1 cellular context compared by ENCODE assay signal in genomic region chr1:248873993-248874671, GRCh38.
TF ChIP-seq lines count a peak whose summit lies in the region.

No MANE protein-coding gene starts in this region.

TF ChIP-seq in HepG2, 621 proteins besides CTCF, POLR2A, EP300 and RAD21 (continued from another document and continues in another):
- peak; percentile 76; the same call in 1 of the 2 replicates for TF ChIP-seq ARID3A (IDR thresholded peaks at IDR 0.05; ENCODE audit: low read depth, low read length)
- TF ChIP-seq DNMT3B (CRISPR knock-in tag; conservative IDR thresholded peaks at IDR 0.05), result peak; percentile 69; the same call in 1 of the 2 replicates
- TF ChIP-seq, protein P1, sequence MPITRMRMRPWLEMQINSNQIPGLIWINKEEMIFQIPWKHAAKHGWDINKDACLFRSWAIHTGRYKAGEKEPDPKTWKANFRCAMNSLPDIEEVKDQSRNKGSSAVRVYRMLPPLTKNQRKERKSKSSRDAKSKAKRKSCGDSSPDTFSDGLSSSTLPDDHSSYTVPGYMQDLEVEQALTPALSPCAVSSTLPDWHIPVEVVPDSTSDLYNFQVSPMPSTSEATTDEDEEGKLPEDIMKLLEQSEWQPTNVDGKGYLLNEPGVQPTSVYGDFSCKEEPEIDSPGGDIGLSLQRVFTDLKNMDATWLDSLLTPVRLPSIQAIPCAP (CRISPR knock-in tag; IDR thresholded peaks at IDR 0.05; ENCODE audit: low read depth), result 0 out of 2 replicates have a peak, but pooled peaks have one; percentile 10
- TF ChIP-seq MXD1 (CRISPR knock-in tag; IDR thresholded peaks at IDR 0.05), result 0 out of 2 replicates have a peak, but pooled peaks have one; percentile 18
- TF ChIP-seq, protein P2, sequence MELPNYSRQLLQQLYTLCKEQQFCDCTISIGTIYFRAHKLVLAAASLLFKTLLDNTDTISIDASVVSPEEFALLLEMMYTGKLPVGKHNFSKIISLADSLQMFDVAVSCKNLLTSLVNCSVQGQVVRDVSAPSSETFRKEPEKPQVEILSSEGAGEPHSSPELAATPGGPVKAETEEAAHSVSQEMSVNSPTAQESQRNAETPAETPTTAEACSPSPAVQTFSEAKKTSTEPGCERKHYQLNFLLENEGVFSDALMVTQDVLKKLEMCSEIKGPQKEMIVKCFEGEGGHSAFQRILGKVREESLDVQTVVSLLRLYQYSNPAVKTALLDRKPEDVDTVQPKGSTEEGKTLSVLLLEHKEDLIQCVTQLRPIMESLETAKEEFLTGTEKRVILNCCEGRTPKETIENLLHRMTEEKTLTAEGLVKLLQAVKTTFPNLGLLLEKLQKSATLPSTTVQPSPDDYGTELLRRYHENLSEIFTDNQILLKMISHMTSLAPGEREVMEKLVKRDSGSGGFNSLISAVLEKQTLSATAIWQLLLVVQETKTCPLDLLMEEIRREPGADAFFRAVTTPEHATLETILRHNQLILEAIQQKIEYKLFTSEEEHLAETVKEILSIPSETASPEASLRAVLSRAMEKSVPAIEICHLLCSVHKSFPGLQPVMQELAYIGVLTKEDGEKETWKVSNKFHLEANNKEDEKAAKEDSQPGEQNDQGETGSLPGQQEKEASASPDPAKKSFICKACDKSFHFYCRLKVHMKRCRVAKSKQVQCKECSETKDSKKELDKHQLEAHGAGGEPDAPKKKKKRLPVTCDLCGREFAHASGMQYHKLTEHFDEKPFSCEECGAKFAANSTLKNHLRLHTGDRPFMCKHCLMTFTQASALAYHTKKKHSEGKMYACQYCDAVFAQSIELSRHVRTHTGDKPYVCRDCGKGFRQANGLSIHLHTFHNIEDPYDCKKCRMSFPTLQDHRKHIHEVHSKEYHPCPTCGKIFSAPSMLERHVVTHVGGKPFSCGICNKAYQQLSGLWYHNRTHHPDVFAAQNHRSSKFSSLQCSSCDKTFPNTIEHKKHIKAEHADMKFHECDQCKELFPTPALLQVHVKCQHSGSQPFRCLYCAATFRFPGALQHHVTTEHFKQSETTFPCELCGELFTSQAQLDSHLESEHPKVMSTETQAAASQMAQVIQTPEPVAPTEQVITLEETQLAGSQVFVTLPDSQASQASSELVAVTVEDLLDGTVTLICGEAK (IDR thresholded peaks at IDR 0.05), result no peak
- TF ChIP-seq, protein P2 (CRISPR knock-in tag; IDR thresholded peaks at IDR 0.05), result no peak; the same call in 1 of the 2 replicates
- TF ChIP-seq, protein P3, sequence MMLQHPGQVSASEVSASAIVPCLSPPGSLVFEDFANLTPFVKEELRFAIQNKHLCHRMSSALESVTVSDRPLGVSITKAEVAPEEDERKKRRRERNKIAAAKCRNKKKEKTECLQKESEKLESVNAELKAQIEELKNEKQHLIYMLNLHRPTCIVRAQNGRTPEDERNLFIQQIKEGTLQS (CRISPR knock-in tag; IDR thresholded peaks at IDR 0.05), result 0 out of 2 replicates have a peak, but pooled peaks have one; percentile 44
- TF ChIP-seq TAF1 (CRISPR knock-in tag; IDR thresholded peaks at IDR 0.05), result no peak
- no peak for TF ChIP-seq STAT5B (CRISPR knock-in tag; IDR thresholded peaks at IDR 0.05)
- TF ChIP-seq NFKB2 (CRISPR knock-in tag; IDR thresholded peaks at IDR 0.05; ENCODE audit: borderline replicate concordance), result no peak
- no peak; the same call in 1 of the 2 replicates for TF ChIP-seq GABPB1 (CRISPR knock-in tag; IDR thresholded peaks at IDR 0.05)
- 0 out of 2 replicates have a peak, but pooled peaks have one; percentile 15 for TF ChIP-seq SRY (CRISPR knock-in tag; IDR thresholded peaks at IDR 0.05)
- 0 out of 2 replicates have a peak, but pooled peaks have one; percentile 21 for TF ChIP-seq NFKBIZ (CRISPR knock-in tag; IDR thresholded peaks at IDR 0.05)
- TF ChIP-seq ZNF124 (CRISPR knock-in tag; IDR thresholded peaks at IDR 0.05), result peak; percentile 56; the same call in 1 of the 2 replicates
- no peak; a peak in 1 of 4 replicates for TF ChIP-seq KLF16 (CRISPR knock-in tag; IDR thresholded peaks at IDR 0.05)
- no peak for TF ChIP-seq MAFK (conservative IDR thresholded peaks at IDR 0.05 in 1 of 2, IDR thresholded peaks at IDR 0.05 in 1 of 2; ENCODE audit: low read length in 2 of 2)
- TF ChIP-seq, protein P4, sequence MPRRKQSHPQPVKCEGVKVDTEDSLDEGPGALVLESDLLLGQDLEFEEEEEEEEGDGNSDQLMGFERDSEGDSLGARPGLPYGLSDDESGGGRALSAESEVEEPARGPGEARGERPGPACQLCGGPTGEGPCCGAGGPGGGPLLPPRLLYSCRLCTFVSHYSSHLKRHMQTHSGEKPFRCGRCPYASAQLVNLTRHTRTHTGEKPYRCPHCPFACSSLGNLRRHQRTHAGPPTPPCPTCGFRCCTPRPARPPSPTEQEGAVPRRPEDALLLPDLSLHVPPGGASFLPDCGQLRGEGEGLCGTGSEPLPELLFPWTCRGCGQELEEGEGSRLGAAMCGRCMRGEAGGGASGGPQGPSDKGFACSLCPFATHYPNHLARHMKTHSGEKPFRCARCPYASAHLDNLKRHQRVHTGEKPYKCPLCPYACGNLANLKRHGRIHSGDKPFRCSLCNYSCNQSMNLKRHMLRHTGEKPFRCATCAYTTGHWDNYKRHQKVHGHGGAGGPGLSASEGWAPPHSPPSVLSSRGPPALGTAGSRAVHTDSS (CRISPR knock-in tag; conservative IDR thresholded peaks at IDR 0.05), result no peak
- no peak for TF ChIP-seq DZIP1 (CRISPR knock-in tag; IDR thresholded peaks at IDR 0.05)
- TF ChIP-seq, protein P5, sequence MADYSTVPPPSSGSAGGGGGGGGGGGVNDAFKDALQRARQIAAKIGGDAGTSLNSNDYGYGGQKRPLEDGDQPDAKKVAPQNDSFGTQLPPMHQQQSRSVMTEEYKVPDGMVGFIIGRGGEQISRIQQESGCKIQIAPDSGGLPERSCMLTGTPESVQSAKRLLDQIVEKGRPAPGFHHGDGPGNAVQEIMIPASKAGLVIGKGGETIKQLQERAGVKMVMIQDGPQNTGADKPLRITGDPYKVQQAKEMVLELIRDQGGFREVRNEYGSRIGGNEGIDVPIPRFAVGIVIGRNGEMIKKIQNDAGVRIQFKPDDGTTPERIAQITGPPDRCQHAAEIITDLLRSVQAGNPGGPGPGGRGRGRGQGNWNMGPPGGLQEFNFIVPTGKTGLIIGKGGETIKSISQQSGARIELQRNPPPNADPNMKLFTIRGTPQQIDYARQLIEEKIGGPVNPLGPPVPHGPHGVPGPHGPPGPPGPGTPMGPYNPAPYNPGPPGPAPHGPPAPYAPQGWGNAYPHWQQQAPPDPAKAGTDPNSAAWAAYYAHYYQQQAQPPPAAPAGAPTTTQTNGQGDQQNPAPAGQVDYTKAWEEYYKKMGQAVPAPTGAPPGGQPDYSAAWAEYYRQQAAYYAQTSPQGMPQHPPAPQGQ (CRISPR knock-in tag; IDR thresholded peaks at IDR 0.05; ENCODE audit: borderline replicate concordance), result no peak
- TF ChIP-seq ARNT2 (CRISPR knock-in tag; IDR thresholded peaks at IDR 0.05; ENCODE audit: low read depth), result 0 out of 2 replicates have a peak, but pooled peaks have one; percentile 0
- TF ChIP-seq ZNF431 (CRISPR knock-in tag; IDR thresholded peaks at IDR 0.05; ENCODE audit: borderline replicate concordance, low read depth), result no peak
- peak; percentile 21; the same call in 1 of the 2 replicates for TF ChIP-seq NFYC (CRISPR knock-in tag; IDR thresholded peaks at IDR 0.05)
- no peak for TF ChIP-seq ZBTB1 (CRISPR knock-in tag; IDR thresholded peaks at IDR 0.05; ENCODE audit: borderline replicate concordance)
- TF ChIP-seq RBFOX2 (IDR thresholded peaks at IDR 0.05; ENCODE audit: low read depth, low read length), result no peak
- TF ChIP-seq ZFP90 (CRISPR knock-in tag; IDR thresholded peaks at IDR 0.05; ENCODE audit: borderline replicate concordance), result 0 out of 2 replicates have a peak, but pooled peaks have one; percentile 38
- TF ChIP-seq ZNF674 (CRISPR knock-in tag; IDR thresholded peaks at IDR 0.05; ENCODE audit: low read depth), result peak; percentile 73; the same call in 1 of the 2 replicates
- TF ChIP-seq SMAD9 (CRISPR knock-in tag; IDR thresholded peaks at IDR 0.05), result no peak
- no peak for TF ChIP-seq PHF5A (CRISPR knock-in tag; IDR thresholded peaks at IDR 0.05; ENCODE audit: low read depth, unreplicated experiment)
- no peak for TF ChIP-seq TBX3 (IDR thresholded peaks at IDR 0.05; ENCODE audit: borderline replicate concordance)
- TF ChIP-seq RFX3 (CRISPR knock-in tag; IDR thresholded peaks at IDR 0.05), result no peak
- TF ChIP-seq SP140L (CRISPR knock-in tag; IDR thresholded peaks at IDR 0.05; ENCODE audit: borderline replicate concordance), result no peak
- TF ChIP-seq ZFP36 (IDR thresholded peaks at IDR 0.05; ENCODE audit: borderline replicate concordance, low read depth, low read length, partially characterized antibody), result peak; percentile 1
- TF ChIP-seq IKZF5 (CRISPR knock-in tag; IDR thresholded peaks at IDR 0.05), result 0 out of 2 replicates have a peak, but pooled peaks have one; percentile 7
- TF ChIP-seq MYC (CRISPR knock-in tag; IDR thresholded peaks at IDR 0.05; ENCODE audit: borderline replicate concordance), result no peak
- TF ChIP-seq ZNF10 (CRISPR knock-in tag; IDR thresholded peaks at IDR 0.05; ENCODE audit: borderline replicate concordance, low read depth), result no peak
- 0 out of 2 replicates have a peak, but pooled peaks have one; percentile 25 for TF ChIP-seq RFXANK (CRISPR knock-in tag; IDR thresholded peaks at IDR 0.05)
- TF ChIP-seq ZNF225 (CRISPR knock-in tag; IDR thresholded peaks at IDR 0.05), result no peak; the same call in 1 of the 2 replicates
- no peak for TF ChIP-seq FOXC1 (CRISPR knock-in tag; IDR thresholded peaks at IDR 0.05; ENCODE audit: borderline replicate concordance)
- TF ChIP-seq TEAD2 (CRISPR knock-in tag; IDR thresholded peaks at IDR 0.05), result no peak
- TF ChIP-seq ZNF605 (CRISPR knock-in tag; IDR thresholded peaks at IDR 0.05), result no peak; the same call in none of the 2 replicates
